19 cellular contexts compared by ENCODE assay signal in genomic region chr2:181957668-181958067, GRCh38. TPM values are rescaled to one million over a fixed set of nuclear protein-coding genes. Genes with fewer than 3 reads are reported as not detected.
DNase-seq lines count a peak whose midpoint lies in the region; ATAC-seq, FAIRE-seq and TF ChIP-seq lines count a peak whose summit lies in the region.
"Had no signal": no experiment of that assay in that cellular context is flagged by ENCODE, and none has a peak within 500 bp of the region (broad histone marks: within the 10 kb centered on the region; RNA-seq: fewer than 3 reads in every experiment).

No MANE protein-coding gene starts in this region.

- CTCF ChIA-PET in GM12878 (lab: Yijun Ruan, JAX) = interaction anchor here (1.7 to 5.9 kb wide), 2 partner anchors 120 to 215 kb away, joined by 6 to 35 read pairs; no protein-coding TSS in a partner anchor

- TF ChIP-seq RAD21 in GM12878 (IDR thresholded peaks at IDR 0.05; ENCODE audit: insufficient read depth, low read depth, low read length) = no peak

- 12% methylated on average over 4 of the region's 4 CpGs for WGBS in GM12878 (ENCODE audit: insufficient coverage, insufficient replicate concordance, low lambda C conversion rate, missing lambda C conversion rate)

- H3K79me2 ChIP-seq in GM12878 (ENCODE audit: control insufficient read depth, insufficient read depth, low read length) = no peaks in the 10 kb centered on the region

- no TSS peak for BruUV-seq in GM12878 (replicated peaks; lab: Mats Ljungman, UMichigan)

- ATAC-seq in GM18511 (IDR thresholded peaks at IDR 0.05; ENCODE audit: unreplicated experiment) (peak; percentile 55), GM12878 (peak; percentile 18; the same call in 1 of the 3 replicates), mucosa of descending colon (no peak)

- no peaks in the 10 kb centered on the region for H3K36me3 ChIP-seq in GM12878 (ENCODE audit: control insufficient read depth in 2 of 2, insufficient read depth in 2 of 2, low read length in 1 of 2)
- H3K36me3 ChIP-seq in mucosa of descending colon (ENCODE audit: low read depth) = no peaks in the 10 kb centered on the region
- H3K36me3 ChIP-seq: BE2C, SJSA1 had no signal

- H2AFZ ChIP-seq in GM12878 (ENCODE audit: control insufficient read depth, low read depth, low read length) = no peak overlapping the region
- H2AFZ ChIP-seq: PC-9 had no signal

- TF ChIP-seq CTCF in GM12878 (IDR thresholded peaks at IDR 0.05 in 2 of 3, conservative IDR thresholded peaks at IDR 0.05 in 1 of 3; ENCODE audit: control insufficient read depth in 2 of 3, extremely low read depth in 1 of 3, insufficient read depth in 1 of 3, low read depth in 3 of 3, low read length in 3 of 3) (no peak), mucosa of descending colon (IDR thresholded peaks at IDR 0.05) (no peak)

- no peak overlapping the region for H3K9ac ChIP-seq in GM12878 (ENCODE audit: control insufficient read depth, insufficient read depth, low read length)

- DNase-seq in LoVo (ENCODE audit: low spot score) (peak; percentile 33), GM12878 (ENCODE audit: low read depth, low spot score) (no peak), retina (peak; percentile 5), mucosa of descending colon (no peak), NCI-H146 (lab: John Stamatoyannopoulos, UW) (no peak), nucleus accumbens (lab: John Stamatoyannopoulos, UW) (no peak)
- DNase-seq: BE2C; CD4-positive, alpha-beta T cell; DMS79 treated with DMSO at 0.1 percent for 48 hours; HCEC 1CT; KBM-7; NCI-H1048; NCI-H1436 treated with DMSO at 0.1 percent for 48 hours; NCI-H2081 treated with DMSO at 0.1 percent for 48 hours; NCI-H524 treated with DMSO at 0.1 percent for 48 hours; PC-9 had no signal

- H4K20me1 ChIP-seq in GM12878 (ENCODE audit: control insufficient read depth, insufficient read depth) = no peaks in the 10 kb centered on the region

- H3K27ac ChIP-seq in GM12878 (ENCODE audit: control insufficient read depth, insufficient read depth) = no peak overlapping the region
- H3K27ac ChIP-seq: PC-9, SJSA1 had no signal

- TF ChIP-seq EP300 in GM12878 (IDR thresholded peaks at IDR 0.05; ENCODE audit: borderline replicate concordance in 1 of 2, control insufficient read depth in 1 of 2, low read depth in 2 of 2, low read length in 2 of 2) = no peak

- H3K9me3 ChIP-seq in GM12878 (replicated peaks; ENCODE audit: control insufficient read depth, insufficient read depth, low read length) = no peaks in the 10 kb centered on the region
- no peaks in the 10 kb centered on the region for H3K9me3 ChIP-seq in mucosa of descending colon
- H3K9me3 ChIP-seq: BE2C, SJSA1 had no signal

- TF ChIP-seq POLR2A in GM12878 (IDR thresholded peaks at IDR 0.05; ENCODE audit: low read depth, low read length) = no peak

- SMC1A ChIA-PET in GM12878 (lab: Charles Lee; ENCODE audit: uncharacterized antibody, unreplicated experiment) = interaction anchor here (0.8 to 3.5 kb wide), 3 partner anchors 21 to 121 kb away, joined by 4 to 18 read pairs (median 4); no protein-coding TSS in a partner anchor

- H3K4me3 ChIP-seq in GM12878 = no peak overlapping the region
- no peak overlapping the region for H3K4me3 ChIP-seq in mucosa of descending colon
- H3K4me3 ChIP-seq: PC-9, SJSA1 had no signal

- intact Hi-C loops in GM12878 (cut with micrococcal nuclease; ENCODE audit: unreplicated experiment) (no loop called here), mucosa of descending colon (cut with DNase I, micrococcal nuclease) (loop anchor here in 1 of 2 donors (10.0 kb wide), 1 partner anchor 107 kb away; no protein-coding TSS in a partner anchor)

- no peak for FAIRE-seq in GM12878 (lab: Jason Lieb, UNC)

- RAD21 ChIA-PET in GM12878 (lab: Charles Lee; ENCODE audit: unreplicated experiment) = interaction anchor here (0.6 to 1.3 kb wide), 2 partner anchors 120 to 206 kb away, joined by 3 read pairs; no protein-coding TSS in a partner anchor

- H3K4me2 ChIP-seq in GM12878 (ENCODE audit: control insufficient read depth, insufficient read depth) = no peak overlapping the region
- H3K4me2 ChIP-seq: PC-9 had no signal

- in situ Hi-C loops in GM12878 (cut with MboI) = no loop called here

- POLR2A ChIA-PET in GM12878 (lab: Charles Lee) = no interaction called here

- no peaks in the 10 kb centered on the region for H3K27me3 ChIP-seq in GM12878 (replicated peaks in 1 of 2; ENCODE audit: control insufficient read depth in 2 of 2, insufficient read depth in 2 of 2, low read length in 1 of 2)
- H3K27me3 ChIP-seq: BE2C, SJSA1 had no signal

- H3K4me1 ChIP-seq in GM12878 (ENCODE audit: control insufficient read depth, insufficient read depth, low read length) (no peaks in the 10 kb centered on the region), mucosa of descending colon (ENCODE audit: low read depth) (no peaks in the 10 kb centered on the region)
- H3K4me1 ChIP-seq: BE2C had no signal

TF ChIP-seq in GM12878, 131 proteins besides CTCF, POLR2A, EP300 and RAD21 (continues in another document):
- no peak for TF ChIP-seq SMAD1 (IDR thresholded peaks at IDR 0.05; ENCODE audit: low read depth, partially characterized antibody)
- no peak for TF ChIP-seq BRCA1 (IDR thresholded peaks at IDR 0.05; ENCODE audit: low read depth, low read length)
- TF ChIP-seq REST (IDR thresholded peaks at IDR 0.05; ENCODE audit: low read depth, low read length) = no peak
- no peak for TF ChIP-seq TCF12 (IDR thresholded peaks at IDR 0.05; ENCODE audit: low read depth, low read length)
- no peak for TF ChIP-seq SIN3A (IDR thresholded peaks at IDR 0.05; ENCODE audit: low read depth, low read length)
- no peak for TF ChIP-seq SP1 (IDR thresholded peaks at IDR 0.05; ENCODE audit: low read depth, low read length)
- TF ChIP-seq HDAC2 (IDR thresholded peaks at IDR 0.05) = no peak
- 0 out of 2 replicates have a peak, but pooled peaks have one; percentile 14 for TF ChIP-seq MTA2 (IDR thresholded peaks at IDR 0.05; ENCODE audit: low read depth)

RNA-seq across cellular contexts. Expression of gene PPP1R1C, which starts 28.0 kb away (rescaled TPM):
- total RNA-seq in GM12878 (2013; cell fraction: nucleolus; rRNA removed) = not detected in 2 replicates
- 0.11 TPM in 1 of 2 replicates, not detected in the other for total RNA-seq in GM12878 (2014; rRNA removed)
- not detected in 2 replicates for total RNA-seq in GM12878 (2014; rRNA removed; fragmentation: Illumina TruSeq; extraction: Trizol)
- total RNA-seq in GM12878 (2021) = not detected in 2 replicates
- not detected for polyA plus RNA-seq in GM12878 (2011; ENCODE audit: low read depth)
- polyA plus RNA-seq in GM12878 (2011; rRNA removed) = not detected in 2 replicates
- not detected in 2 replicates for polyA plus RNA-seq in GM12878 (2011; cell fraction: cytosol; rRNA removed)
- not detected in 2 replicates for polyA plus RNA-seq in GM12878 (2011; cell fraction: nucleus; rRNA removed)
- not detected in 2 replicates for polyA plus RNA-seq in GM12878 (2012)
- not detected in 2 replicates for polyA plus RNA-seq in GM12878 (2014; fragmentation: Illumina TruSeq; extraction: Trizol)
- not detected for polyA plus RNA-seq in GM12878 (2014; fragmentation: Nextera tagmentation; extraction: Ambion mirVana)
- not detected in 2 replicates for polyA plus RNA-seq in GM12878 (2014; rRNA removed)
- polyA plus RNA-seq in GM12878 (2016; fragmentation: Nextera tagmentation; extraction: Ambion mirVana) = not detected
- not detected in 2 replicates for polyA minus RNA-seq in GM12878 (2011; rRNA and poly(A)+ RNA removed)
- polyA minus RNA-seq in GM12878 (2011; cell fraction: cytosol; rRNA and poly(A)+ RNA removed) = not detected in 2 replicates
- not detected in 2 replicates for polyA minus RNA-seq in GM12878 (2011; cell fraction: nucleus; rRNA and poly(A)+ RNA removed)
- total RNA-seq in mucosa of descending colon = under 1 TPM in 1 of 3 donors, not detected in 2; 0.75 TPM
- total RNA-seq: CD4-positive, alpha-beta T cell; G401 had no signal

Comparison
In these comparisons a context has a peak if more than half of its experiments do, and no peak if none do; other contexts are left out.
1. DNase-seq: peak in LoVo (single experiment) and retina (single experiment); none in GM12878 (single experiment), mucosa of descending colon (0 of 3), NCI-H146 (single experiment) and nucleus accumbens (0 of 56).